11 cellular contexts compared by ENCODE assay signal in the genomic region with DNA sequence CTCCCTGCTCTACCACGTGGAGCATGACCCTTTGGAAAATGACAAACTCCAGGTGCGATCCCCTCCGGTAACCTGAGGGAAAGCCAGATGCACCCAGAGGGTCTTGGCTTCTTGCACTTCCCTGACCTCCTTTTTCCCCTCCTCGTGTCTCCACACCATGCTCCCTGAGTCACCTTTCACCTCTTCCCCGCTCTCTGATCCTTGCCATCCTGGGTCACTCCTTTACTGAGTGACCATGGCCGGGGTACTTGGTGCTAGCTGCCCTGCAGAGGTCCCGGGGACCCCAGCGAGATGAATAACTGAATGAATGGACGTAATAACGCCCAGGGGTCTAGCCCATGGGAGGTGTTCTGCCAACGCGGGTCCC. TPM values are rescaled to one million over a fixed set of nuclear protein-coding genes. Genes with fewer than 3 reads are reported as not detected.
A peak's percentile ranks its signal among the peaks of the same experiment; 100 is the strongest.
DNase-seq lines count a peak whose midpoint lies in the region; ATAC-seq and TF ChIP-seq lines count a peak whose summit lies in the region.
"Had no signal": no experiment of that assay in that cellular context is flagged by ENCODE, and none has a peak within 500 bp of the region (broad histone marks: within the 10 kb centered on the region; RNA-seq: fewer than 3 reads in every experiment).

No MANE protein-coding gene starts in this region.

- H3K36me3 ChIP-seq in GM06990 (ENCODE audit: control insufficient read depth, insufficient read depth, low read length) (no peaks in the 10 kb centered on the region), RWPE2 (ENCODE audit: low read depth) (no peaks in the 10 kb centered on the region)

- H3K27me3 ChIP-seq in GM06990 (replicated peaks; ENCODE audit: control insufficient read depth, insufficient read depth, low read length), result no peaks in the 10 kb centered on the region
- H3K27me3 ChIP-seq in RWPE2 (ENCODE audit: insufficient read depth, poor library complexity, severe bottlenecking), result no peaks in the 10 kb centered on the region

- H3K4me1 ChIP-seq in RWPE2 (ENCODE audit: insufficient read depth, poor library complexity, severe bottlenecking), result no peaks in the 10 kb centered on the region

- no peak overlapping the region for H3K27ac ChIP-seq in RWPE2 (ENCODE audit: poor library complexity, severe bottlenecking)

- ATAC-seq in RWPE2 (ENCODE audit: low read depth), result no peak
- no peak for ATAC-seq in GM18511 (IDR thresholded peaks at IDR 0.05; ENCODE audit: unreplicated experiment)
- ATAC-seq in GM18867 (IDR thresholded peaks at IDR 0.05; ENCODE audit: unreplicated experiment), result no peak
- ATAC-seq in GM19351 (IDR thresholded peaks at IDR 0.05; ENCODE audit: unreplicated experiment), result no peak

- DNase-seq in GM06990 (ENCODE audit: extremely low read depth, insufficient read length) (no peak), RWPE2 (ENCODE audit: low spot score) (no peak), fibroblast of villous mesenchyme (ENCODE audit: low read depth) (no peak), retinal pigment epithelial cell (ENCODE audit: low read depth) (no peak)
- no peak for DNase-seq in activated CD4-positive, CD25-positive, alpha-beta regulatory T cell (lab: John Stamatoyannopoulos, UW)
- DNase-seq: NK-92 treated with Interleukin-12 subunit alpha and Interleukin-12 subunit beta, amount 100 ng/mL, for 24 hours had no signal

- no peak for TF ChIP-seq CTCF in GM06990 (IDR thresholded peaks at IDR 0.05; ENCODE audit: insufficient read depth, low read length, poor library complexity, severe bottlenecking)
- TF ChIP-seq CTCF in RWPE2 (IDR thresholded peaks at IDR 0.05; ENCODE audit: poor library complexity, severe bottlenecking), result no peak
- no peak for TF ChIP-seq CTCF in fibroblast of villous mesenchyme (IDR thresholded peaks at IDR 0.05; ENCODE audit: insufficient read depth, low read depth, low read length)
- no peak for TF ChIP-seq CTCF in retinal pigment epithelial cell (conservative IDR thresholded peaks at IDR 0.05; ENCODE audit: low read depth, low read length)

- no peaks in the 10 kb centered on the region for H3K9me3 ChIP-seq in RWPE2 (ENCODE audit: severe bottlenecking)

- H3K4me3 ChIP-seq in GM06990 (replicated peaks; ENCODE audit: low read depth, low read length), result peak overlapping the region; percentile 61
- peak overlapping the region; percentile 37 for H3K4me3 ChIP-seq in RWPE2 (ENCODE audit: severe bottlenecking)
- peak overlapping the region; percentile 58 for H3K4me3 ChIP-seq in fibroblast of villous mesenchyme (ENCODE audit: low read depth, low read length)
- H3K4me3 ChIP-seq in retinal pigment epithelial cell (ENCODE audit: low read length), result peak overlapping the region; percentile 32

RNA-seq across cellular contexts. Expression of a gene that starts 0.4 kb away (rescaled TPM):
- 0.32 and 0.43 TPM in 2 replicates for total RNA-seq in fibroblast of villous mesenchyme
- total RNA-seq: HT-29 had no signal

RNA-seq across cellular contexts. Expression of a gene that starts 9.7 kb away (rescaled TPM):
- not detected in 2 replicates for total RNA-seq in fibroblast of villous mesenchyme
- total RNA-seq: esophagus mucosa, HT-29 had no signal

RNA-seq across cellular contexts. Expression of a gene that starts 35.0 kb away (rescaled TPM):
- 1.9 and 3.0 TPM in 2 replicates for total RNA-seq in fibroblast of villous mesenchyme

RNA-seq across cellular contexts. Expression of a gene that starts 59.5 kb away (rescaled TPM):
- total RNA-seq in fibroblast of villous mesenchyme, result 10.8 and 16.8 TPM in 2 replicates
